In genomic region chr9:61983954-61984353, GRCh38 we compare ENCODE assay signal across 7 cellular contexts.
DNase-seq lines count a peak whose midpoint lies in the region; ATAC-seq, FAIRE-seq and TF ChIP-seq lines count a peak whose summit lies in the region.
"Not testable (repeated sequence)": the region's sequence is repeated elsewhere in the genome, so short reads cannot be mapped to it uniquely, and the experiment has no call there.

No MANE protein-coding gene starts in this region.

- H3K23ac ChIP-seq in H9 (ENCODE audit: insufficient read length, low read depth, low read length) = not testable (repeated sequence)

- H3K27me3 ChIP-seq in H9 (ENCODE audit: insufficient read depth, low read length); HepG2 (ENCODE audit: control insufficient read depth in 1 of 2, insufficient read depth in 2 of 2, low read length in 2 of 2); aorta (ENCODE audit: control insufficient read depth in 1 of 2, insufficient read depth in 2 of 2, low read length in 1 of 2): not testable (repeated sequence)

- not testable (repeated sequence) for H3K4me3 Mint-ChIP-seq in H9, nephron progenitor cell

- intact Hi-C loops in Right ventricle myocardium inferior (cut with DNase I); HepG2 (cut with micrococcal nuclease; ENCODE audit: unreplicated experiment); sciatic nerve (cut with DNase I); aorta (cut with DNase I): not testable (repeated sequence)

- not testable (repeated sequence) for H4K8ac ChIP-seq in H9 (replicated peaks; ENCODE audit: insufficient read length, low read depth, low read length)

- not testable (repeated sequence) for H2BK12ac ChIP-seq in H9 (ENCODE audit: insufficient read length, low read depth, low read length)

- H3K4me1 Mint-ChIP-seq in H9, nephron progenitor cell: not testable (repeated sequence)

- not testable (repeated sequence) for H4K20me1 ChIP-seq in H9 (ENCODE audit: control insufficient read depth, insufficient read depth, insufficient read length); HepG2 (ENCODE audit: insufficient read depth, low read length)

- H3K27ac ChIP-seq in H9 (ENCODE audit: insufficient read length, low read depth, low read length); coronary artery; HepG2 (ENCODE audit: extremely low read length, insufficient read depth, low read length); aorta (ENCODE audit: low read depth in 1 of 2, low read length in 2 of 2): not testable (repeated sequence)

- not testable (repeated sequence) for H3K9me3 ChIP-seq in H9 (ENCODE audit: control insufficient read depth, low read depth, low read length); HepG2 (ENCODE audit: low read length); aorta (ENCODE audit: control insufficient read depth, low read length)

- H3K23me2 ChIP-seq in H9 (ENCODE audit: insufficient read length, low read depth, low read length, poor library complexity, severe bottlenecking) = not testable (repeated sequence)

- H2BK20ac ChIP-seq in H9 (ENCODE audit: low read depth, low read length, poor library complexity, severe bottlenecking) = not testable (repeated sequence)

- not testable (repeated sequence) for H2BK15ac ChIP-seq in H9 (ENCODE audit: low read depth, low read length)

- not testable (repeated sequence) for TF ChIP-seq RAD21 in HepG2 (CRISPR knock-in tag; IDR thresholded peaks at IDR 0.05)

- H3K79me1 ChIP-seq in H9 (ENCODE audit: insufficient read depth, low read depth, low read length, poor library complexity, severe bottlenecking) = not testable (repeated sequence)

- H3T11ph ChIP-seq in H9 (ENCODE audit: low read length) = not testable (repeated sequence)

- ATAC-seq in Right ventricle myocardium inferior; HepG2; sciatic nerve; aorta (ENCODE audit: low FRiP score): not testable (repeated sequence)

- H2BK5ac ChIP-seq in H9 (ENCODE audit: insufficient read length, low read length) = not testable (repeated sequence)

- POLR2A ChIA-PET in HepG2 (lab: Yijun Ruan, JAX) = not testable (repeated sequence)

- not testable (repeated sequence) for H3K27me3 Mint-ChIP-seq in H9 (ENCODE audit: low read depth); nephron progenitor cell (ENCODE audit: low read depth, poor library complexity)

- peak; percentile 9 for DNase-seq in H9
- DNase-seq in coronary artery (ENCODE audit: low spot score) = peak; percentile 67
- DNase-seq in Right ventricle myocardium inferior (ENCODE audit: missing footprints) = peak; percentile 45
- not testable (repeated sequence) for DNase-seq in HepG2 (ENCODE audit: low spot score); nephron progenitor cell
- DNase-seq in sciatic nerve (ENCODE audit: low spot score) = peak; percentile 27
- DNase-seq in aorta = peak; percentile 18 to 49

- not testable (repeated sequence) for TF ChIP-seq EP300 in HepG2 (IDR thresholded peaks at IDR 0.05; ENCODE audit: low read depth in 2 of 2, low read length in 2 of 2); HepG2 (CRISPR knock-in tag; IDR thresholded peaks at IDR 0.05; ENCODE audit: borderline replicate concordance)

- H3K56ac ChIP-seq in H9 (ENCODE audit: insufficient read length, low read depth, low read length) = not testable (repeated sequence)

- not testable (repeated sequence) for H3K18ac ChIP-seq in H9 (ENCODE audit: insufficient read length, low read depth, low read length)

- not testable (repeated sequence) for H3K36me3 Mint-ChIP-seq in H9 (ENCODE audit: insufficient read depth in 1 of 3, low read depth in 3 of 3); nephron progenitor cell (ENCODE audit: low read depth)

- not testable (repeated sequence) for H3K9me3 Mint-ChIP-seq in H9, nephron progenitor cell

- not testable (repeated sequence) for H4K5ac ChIP-seq in H9 (ENCODE audit: insufficient read length, low read depth, low read length)

- not testable (repeated sequence) for H2BK120ac ChIP-seq in H9 (ENCODE audit: low read depth, low read length, poor library complexity, severe bottlenecking)

- CTCF ChIA-PET in HepG2 (lab: Yijun Ruan, JAX; ENCODE audit: low intra/inter-chr PET ratio, low total read pairs) = not testable (repeated sequence)

- not testable (repeated sequence) for H3K4me2 ChIP-seq in H9 (ENCODE audit: insufficient read depth, insufficient read length, low read length)
- peak overlapping the region; percentile 57 for H3K4me2 ChIP-seq in HepG2 (ENCODE audit: low read depth, low read length)

- H3K9ac ChIP-seq in H9 (ENCODE audit: extremely low read depth, insufficient read length, low read length); HepG2 (ENCODE audit: insufficient read depth, low read depth, low read length): not testable (repeated sequence)

- not testable (repeated sequence) for TF ChIP-seq CTCF in H9 (conservative IDR thresholded peaks at IDR 0.05); coronary artery (IDR thresholded peaks at IDR 0.05); HepG2 (CRISPR knock-in tag; IDR thresholded peaks at IDR 0.05); nephron progenitor cell (IDR thresholded peaks at IDR 0.05)

- not testable (repeated sequence) for H4K91ac ChIP-seq in H9 (ENCODE audit: insufficient read length, low read depth, low read length)

- H3K4me1 ChIP-seq in H9 (ENCODE audit: insufficient read depth, low read length); aorta (ENCODE audit: control insufficient read depth in 1 of 2, insufficient read depth in 2 of 2, low read length in 2 of 2): not testable (repeated sequence)
- H3K4me1 ChIP-seq in HepG2 (ENCODE audit: insufficient read depth, low read length) = peaks cover 19% of the 10 kb centered on the region

- not testable (repeated sequence) for H2AK5ac ChIP-seq in H9 (ENCODE audit: insufficient read length, low read length)

- not testable (repeated sequence) for TF ChIP-seq POLR2A in HepG2 (IDR thresholded peaks at IDR 0.05; ENCODE audit: insufficient read depth in 1 of 2, low read depth in 2 of 2, low read length in 2 of 2)

- not testable (repeated sequence) for FAIRE-seq in HepG2 (lab: Jason Lieb, UNC)

- not testable (repeated sequence) for H3K4me3 ChIP-seq in coronary artery; HepG2 (replicated peaks in 1 of 3; ENCODE audit: insufficient read depth in 1 of 3, low read depth in 2 of 3, low read length in 3 of 3); aorta (ENCODE audit: low read length in 2 of 2)

- in situ Hi-C loops in HepG2 (cut with HindIII; ENCODE audit: extremely low pct_ligation_motif_present, low pct_unique_long_range_greater_than_20kb) = not testable (repeated sequence)

- not testable (repeated sequence) for H3K36me3 ChIP-seq in HepG2 (replicated peaks in 1 of 2; ENCODE audit: control insufficient read depth in 1 of 2, insufficient read depth in 2 of 2, low read length in 2 of 2); aorta (ENCODE audit: control insufficient read depth in 1 of 2, insufficient read depth in 2 of 2, low read length in 1 of 2)

- H2AFZ ChIP-seq in H9 (ENCODE audit: low read length); HepG2 (ENCODE audit: low read length): not testable (repeated sequence)

- H3K14ac ChIP-seq in H9 (ENCODE audit: insufficient read depth, low read length) = not testable (repeated sequence)

- not testable (repeated sequence) for H3K27ac Mint-ChIP-seq in H9
- peak overlapping the region; percentile 82 for H3K27ac Mint-ChIP-seq in nephron progenitor cell

- not testable (repeated sequence) for H3K4ac ChIP-seq in H9 (ENCODE audit: low read depth, low read length)

- H3K79me2 ChIP-seq in H9 (ENCODE audit: insufficient read depth, low read length); HepG2 (ENCODE audit: insufficient read depth, low read length): not testable (repeated sequence)

- BruUV-seq in HepG2 (replicated peaks; lab: Mats Ljungman, UMichigan) = not testable (repeated sequence)

- WGBS in H9 (ENCODE audit: extremely low coverage, insufficient read length, low lambda C conversion rate) = no CpG with 5 or more reads among the region's 9 CpGs
- 13% methylated on average over 7 of the region's 9 CpGs for WGBS in HepG2 (ENCODE audit: low lambda C conversion rate)
- 78 to 81% methylated on average over 8 to 9 of the region's 9 CpGs for WGBS in aorta, 2 donors

TF ChIP-seq in HepG2, 621 proteins besides CTCF, POLR2A, EP300 and RAD21 (continues in another document):
- TF ChIP-seq MAX (IDR thresholded peaks at IDR 0.05) (peak; percentile 29; the same call in 1 of the 2 replicates), NR2F6 (IDR thresholded peaks at IDR 0.05) (peak; percentile 81; the same call in 1 of the 2 replicates), MNT (IDR thresholded peaks at IDR 0.05) (peak; percentile 53)
- not testable (repeated sequence) for TF ChIP-seq NR2F6 (CRISPR knock-in tag; IDR thresholded peaks at IDR 0.05)
